ENCODE assay signal across 18 cellular contexts in genomic region chr16:1364510-1364909, GRCh38. TPM values are rescaled to one million over a fixed set of nuclear protein-coding genes. Genes with fewer than 3 reads are reported as not detected.
DNase-seq lines count a peak whose midpoint lies in the region; ATAC-seq, FAIRE-seq and TF ChIP-seq lines count a peak whose summit lies in the region.
"Had no signal": no experiment of that assay in that cellular context is flagged by ENCODE, and none has a peak within 500 bp of the region (broad histone marks: within the 10 kb centered on the region; RNA-seq: fewer than 3 reads in every experiment).

No MANE protein-coding gene starts in this region.

- DNase-seq in Right ventricle myocardium superior (peak; percentile 38), left cardiac atrium (no peak), K562 (ENCODE audit: extremely low read depth in 1 of 4, low spot score in 3 of 4) (no peak), MV-4-11 (lab: John Stamatoyannopoulos, UW) (no peak)
- no peak for DNase-seq in activated CD4-positive, alpha-beta T cell treated with anti-CD3 and anti-CD28 coated beads for 1 hour
- DNase-seq: Calu3, H9, MM.1S, NCI-H1048, NCI-H1417, NCI-H1694, NCI-H2029 treated with DMSO at 0.1 percent for 48 hours, NCI-H526 treated with DMSO at 0.1 percent for 48 hours, SIG-M5, SK-N-SH, SW 1271 had no signal

- no peaks in the 10 kb centered on the region for H3K9me3 ChIP-seq in K562 (replicated peaks; ENCODE audit: control insufficient read depth, insufficient read depth, low read depth, low read length)
- H3K9me3 ChIP-seq: SK-N-SH had no signal

- CTCF ChIA-PET in K562 (lab: Yijun Ruan, JAX; ENCODE audit: low intra/inter-chr PET ratio): interaction anchor here (0.7 kb wide), 1 partner anchor 35 kb away, joined by 3 read pairs; no protein-coding TSS in a partner anchor

- no peaks in the 10 kb centered on the region for H3K27me3 ChIP-seq in K562 (ENCODE audit: control insufficient read depth in 2 of 2, insufficient read depth in 2 of 2, low read length in 2 of 2)

- H3K36me3 ChIP-seq in K562 (ENCODE audit: control insufficient read depth, insufficient read depth, low read length): peaks cover 78% of the 10 kb centered on the region; the same call in 2 of the 3 replicates

- no peak for FAIRE-seq in K562 (lab: Jason Lieb, UNC)

- no peak overlapping the region for H3K4me2 ChIP-seq in K562 (ENCODE audit: insufficient read depth, low read length)
- H3K4me2 ChIP-seq: GM23338, KMS-11, SK-N-SH had no signal

- TF ChIP-seq CTCF in K562 (IDR thresholded peaks at IDR 0.05 in 2 of 3, conservative IDR thresholded peaks at IDR 0.05 in 1 of 3; ENCODE audit: insufficient read depth in 2 of 3, low read depth in 1 of 3, low read length in 3 of 3): no peak

- no peak overlapping the region for H3K27ac ChIP-seq in K562 (ENCODE audit: extremely low read depth, low read depth, low read length)
- H3K27ac ChIP-seq: KMS-11 had no signal

- no peak; the same call in 1 of the 2 replicates for TF ChIP-seq POLR2A in K562 (conservative IDR thresholded peaks at IDR 0.05)

- H3K9me1 ChIP-seq in K562 (ENCODE audit: control insufficient read depth, insufficient read depth, low read length): no peaks in the 10 kb centered on the region

- no peak overlapping the region for H3K4me3 ChIP-seq in K562
- H3K4me3 ChIP-seq: GM23338 had no signal

- WGBS in K562 (ENCODE audit: insufficient coverage, low coverage, missing lambda C conversion rate): 78% methylated on average over 16 of the region's 22 CpGs

- intact Hi-C loops in Right ventricle myocardium superior (cut with DNase I) (no loop called here), left cardiac atrium (cut with DNase I) (no loop called here), K562 (cut with micrococcal nuclease) (no loop called here)

- peaks cover 0 to 48% of the 10 kb centered on the region in 2 experiments; a peak in 2 of 5 replicates for H3K4me1 ChIP-seq in K562 (replicated peaks in 1 of 2; ENCODE audit: control insufficient read depth in 2 of 2, insufficient read depth in 2 of 2, low read length in 2 of 2)

- peaks cover 14% of the 10 kb centered on the region for H3K79me2 ChIP-seq in K562 (ENCODE audit: control insufficient read depth, insufficient read depth, low read length)

- peak overlapping the region in 1 of 2 experiments; percentile 20; a peak in 1 of 4 replicates for H3K9ac ChIP-seq in K562 (ENCODE audit: insufficient read depth in 1 of 2, low read depth in 2 of 2, low read length in 2 of 2)
- H3K9ac ChIP-seq: KMS-11, SK-N-SH had no signal

- no peak overlapping the region for H2AFZ ChIP-seq in K562 (ENCODE audit: low read depth, low read length)
- H2AFZ ChIP-seq: GM23338 had no signal

- in situ Hi-C loops in K562 (cut with MboI): no loop called here

- POLR2A ChIA-PET in K562 (lab: Yijun Ruan, JAX): interaction anchor here (0.8 to 8.1 kb wide), 6 partner anchors 11 to 597 kb away, joined by 3 to 73 read pairs (median 4); no protein-coding TSS in a partner anchor

- no peak for TF ChIP-seq RAD21 in K562 (CRISPR knock-in tag; conservative IDR thresholded peaks at IDR 0.05 in 1 of 2, IDR thresholded peaks at IDR 0.05 in 1 of 2)

- BruUV-seq in K562 (replicated peaks; lab: Mats Ljungman, UMichigan): no TSS peak

- TF ChIP-seq EP300 in K562 (IDR thresholded peaks at IDR 0.05; ENCODE audit: low read length): no peak

- H4K20me1 ChIP-seq in K562 (replicated peaks; ENCODE audit: control insufficient read depth, insufficient read depth, low read length): 0 out of 2 replicates have a peak, but pooled peaks cover 12% of the 10 kb centered on the region

- ATAC-seq in Right ventricle myocardium superior (ENCODE audit: poor library complexity) (no peak), left cardiac atrium (no peak), K562 (no peak)

RNA-seq across cellular contexts. Expression of gene GNPTG, which starts 12.8 kb away (rescaled TPM):
- total RNA-seq in Right ventricle myocardium superior: 30.3 TPM
- total RNA-seq in left cardiac atrium: 10 to 100 TPM; 44.1 to 44.3 TPM
- total RNA-seq in K562 (2011; cell fraction: chromatin; rRNA removed; ENCODE audit: low replicate concordance): 42.1 and 68.9 TPM in 2 replicates
- total RNA-seq in K562 (2011; cell fraction: nucleolus; rRNA removed): 52.6 and 53.5 TPM in 2 replicates
- 51.0 and 57.1 TPM in 2 replicates for total RNA-seq in K562 (2011; cell fraction: nucleoplasm; rRNA removed)
- total RNA-seq in K562 (2014; rRNA removed): 22.3 and 24.0 TPM in 2 replicates
- 4.7 and 6.1 TPM in 2 replicates for total RNA-seq in K562 (2014; rRNA removed; fragmentation: Illumina TruSeq; extraction: Trizol)
- total RNA-seq in K562 (2015; rRNA removed; fragmentation: Illumina TruSeq; extraction: Trizol): 13.6 and 13.9 TPM in 2 replicates
- 19.9 and 22.2 TPM in 2 replicates for total RNA-seq in K562 (2021)
- polyA plus RNA-seq in K562 (2011; rRNA removed): 18.6 and 20.7 TPM in 2 replicates
- 20.9 and 40.1 TPM in 2 replicates for polyA plus RNA-seq in K562 (2011; cell fraction: cytosol; rRNA removed)
- polyA plus RNA-seq in K562 (2011; cell fraction: nucleus; rRNA removed): 55.5 and 97.5 TPM in 2 replicates
- polyA plus RNA-seq in K562 (2012): 18.3 and 26.9 TPM in 2 replicates
- 9.0 and 13.6 TPM in 2 replicates for polyA plus RNA-seq in K562 (2014; fragmentation: Illumina TruSeq; extraction: Trizol)
- 1 to 10 TPM in 1 of 2 experiments, under 1 TPM in 1; 0.69 to 1.0 TPM for polyA plus RNA-seq in K562 (2014; fragmentation: Nextera tagmentation; extraction: Ambion mirVana)
- polyA plus RNA-seq in K562 (2014; rRNA removed): 31.5 and 33.3 TPM in 2 replicates
- polyA minus RNA-seq in K562 (2011; rRNA and poly(A)+ RNA removed): 1.6 and 5.7 TPM in 2 replicates
- 7.7 and 10.3 TPM in 2 replicates for polyA minus RNA-seq in K562 (2011; cell fraction: cytosol; rRNA and poly(A)+ RNA removed)
- 11.7 and 13.1 TPM in 2 replicates for polyA minus RNA-seq in K562 (2011; cell fraction: nucleus; rRNA and poly(A)+ RNA removed)

RNA-seq across cellular contexts. Expression of gene TSR3, which starts 12.8 kb away (rescaled TPM):
- total RNA-seq in Right ventricle myocardium superior: 52.6 TPM
- total RNA-seq in left cardiac atrium: 10 to 100 TPM; 44.5 to 59.1 TPM
- total RNA-seq in K562 (2011; cell fraction: chromatin; rRNA removed; ENCODE audit: low replicate concordance): 2.8 and 6.4 TPM in 2 replicates
- 8.8 and 12.3 TPM in 2 replicates for total RNA-seq in K562 (2011; cell fraction: nucleolus; rRNA removed)
- total RNA-seq in K562 (2011; cell fraction: nucleoplasm; rRNA removed): 3.4 and 7.0 TPM in 2 replicates
- total RNA-seq in K562 (2014; rRNA removed): 74.8 and 100.0 TPM in 2 replicates
- 6.7 TPM in 2 replicates for total RNA-seq in K562 (2014; rRNA removed; fragmentation: Illumina TruSeq; extraction: Trizol)
- 29.6 and 31.9 TPM in 2 replicates for total RNA-seq in K562 (2015; rRNA removed; fragmentation: Illumina TruSeq; extraction: Trizol)
- total RNA-seq in K562 (2021): 50.5 and 53.7 TPM in 2 replicates
- 15.8 and 16.5 TPM in 2 replicates for polyA plus RNA-seq in K562 (2011; rRNA removed)
- polyA plus RNA-seq in K562 (2011; cell fraction: cytosol; rRNA removed): 21.3 and 65.5 TPM in 2 replicates
- 12.1 and 18.1 TPM in 2 replicates for polyA plus RNA-seq in K562 (2011; cell fraction: nucleus; rRNA removed)
- polyA plus RNA-seq in K562 (2012): 34.9 and 46.9 TPM in 2 replicates
- polyA plus RNA-seq in K562 (2014; fragmentation: Illumina TruSeq; extraction: Trizol): 10.3 and 22.1 TPM in 2 replicates
- polyA plus RNA-seq in K562 (2014; fragmentation: Nextera tagmentation; extraction: Ambion mirVana): 1 to 10 TPM; 1.5 to 2.4 TPM
- 53.3 and 75.7 TPM in 2 replicates for polyA plus RNA-seq in K562 (2014; rRNA removed)
- polyA minus RNA-seq in K562 (2011; rRNA and poly(A)+ RNA removed): 2.6 and 4.5 TPM in 2 replicates
- polyA minus RNA-seq in K562 (2011; cell fraction: cytosol; rRNA and poly(A)+ RNA removed): 17.2 and 24.6 TPM in 2 replicates
- polyA minus RNA-seq in K562 (2011; cell fraction: nucleus; rRNA and poly(A)+ RNA removed): 7.1 and 7.8 TPM in 2 replicates

RNA-seq across cellular contexts. Expression of gene BAIAP3, which starts 31.1 kb away (rescaled TPM):
- 3.7 TPM for total RNA-seq in Right ventricle myocardium superior
- total RNA-seq in left cardiac atrium: 1 to 10 TPM in 1 of 2 donors, under 1 TPM in 1; 0.99 to 2.7 TPM
- 10.8 and 42.1 TPM in 2 replicates for total RNA-seq in K562 (2011; cell fraction: chromatin; rRNA removed; ENCODE audit: low replicate concordance)
- 29.0 and 32.5 TPM in 2 replicates for total RNA-seq in K562 (2011; cell fraction: nucleolus; rRNA removed)
- 13.0 and 13.4 TPM in 2 replicates for total RNA-seq in K562 (2011; cell fraction: nucleoplasm; rRNA removed)
- 2.3 and 4.5 TPM in 2 replicates for total RNA-seq in K562 (2014; rRNA removed)
- 0.06 and 0.18 TPM in 2 replicates for total RNA-seq in K562 (2014; rRNA removed; fragmentation: Illumina TruSeq; extraction: Trizol)
- 0.33 and 1.2 TPM in 2 replicates for total RNA-seq in K562 (2015; rRNA removed; fragmentation: Illumina TruSeq; extraction: Trizol)
- total RNA-seq in K562 (2021): 3.3 and 3.4 TPM in 2 replicates
- polyA plus RNA-seq in K562 (2011; rRNA removed): 0.81 and 1.8 TPM in 2 replicates
- 0.55 and 1.9 TPM in 2 replicates for polyA plus RNA-seq in K562 (2011; cell fraction: cytosol; rRNA removed)
- polyA plus RNA-seq in K562 (2011; cell fraction: nucleus; rRNA removed): 15.2 and 24.6 TPM in 2 replicates
- 3.2 and 13.5 TPM in 2 replicates for polyA plus RNA-seq in K562 (2012)
- polyA plus RNA-seq in K562 (2014; fragmentation: Illumina TruSeq; extraction: Trizol): 0.34 and 1.1 TPM in 2 replicates
- under 1 TPM in 1 of 2 experiments, not detected in 1; 0.03 TPM for polyA plus RNA-seq in K562 (2014; fragmentation: Nextera tagmentation; extraction: Ambion mirVana)
- polyA plus RNA-seq in K562 (2014; rRNA removed): 1.5 and 4.5 TPM in 2 replicates
- polyA minus RNA-seq in K562 (2011; rRNA and poly(A)+ RNA removed): 0.33 and 1.1 TPM in 2 replicates
- polyA minus RNA-seq in K562 (2011; cell fraction: cytosol; rRNA and poly(A)+ RNA removed): 1.7 and 1.9 TPM in 2 replicates
- polyA minus RNA-seq in K562 (2011; cell fraction: nucleus; rRNA and poly(A)+ RNA removed): 8.8 and 11.0 TPM in 2 replicates

RNA-seq across cellular contexts. Expression of gene UNKL, which starts 50.0 kb away (rescaled TPM):
- total RNA-seq in Right ventricle myocardium superior (13.6 TPM), left cardiac atrium (10 to 100 TPM in 1 of 2 donors, 1 to 10 TPM in 1; 6.4 to 13.6 TPM), K562 (2014; rRNA removed) (17.2 and 17.6 TPM in 2 replicates), K562 (2014; rRNA removed; fragmentation: Illumina TruSeq; extraction: Trizol) (4.2 and 4.4 TPM in 2 replicates), K562 (2015; rRNA removed; fragmentation: Illumina TruSeq; extraction: Trizol) (5.1 and 12.1 TPM in 2 replicates), K562 (2021) (22.3 and 30.2 TPM in 2 replicates)
- 87.2 and 161 TPM in 2 replicates for total RNA-seq in K562 (2011; cell fraction: chromatin; rRNA removed; ENCODE audit: low replicate concordance)
- total RNA-seq in K562 (2011; cell fraction: nucleolus; rRNA removed): 91.9 and 116 TPM in 2 replicates
- total RNA-seq in K562 (2011; cell fraction: nucleoplasm; rRNA removed): 69.6 and 98.9 TPM in 2 replicates
- polyA plus RNA-seq in K562 (2011; rRNA removed) (19.0 and 26.5 TPM in 2 replicates), K562 (2014; fragmentation: Illumina TruSeq; extraction: Trizol) (3.3 and 18.5 TPM in 2 replicates), K562 (2014; fragmentation: Nextera tagmentation; extraction: Ambion mirVana) (under 1 TPM; 0.37 to 0.48 TPM), K562 (2014; rRNA removed) (17.5 and 22.1 TPM in 2 replicates)
- polyA plus RNA-seq in K562 (2011; cell fraction: cytosol; rRNA removed): 17.4 and 36.7 TPM in 2 replicates
- 121 and 141 TPM in 2 replicates for polyA plus RNA-seq in K562 (2011; cell fraction: nucleus; rRNA removed)
- 11.5 and 25.8 TPM in 2 replicates for polyA plus RNA-seq in K562 (2012)
- 3.1 and 3.6 TPM in 2 replicates for polyA minus RNA-seq in K562 (2011; rRNA and poly(A)+ RNA removed)
- 23.1 and 27.5 TPM in 2 replicates for polyA minus RNA-seq in K562 (2011; cell fraction: cytosol; rRNA and poly(A)+ RNA removed)
- 25.4 and 28.3 TPM in 2 replicates for polyA minus RNA-seq in K562 (2011; cell fraction: nucleus; rRNA and poly(A)+ RNA removed)

RNA-seq across cellular contexts. Expression of gene UBE2I, which starts 55.1 kb away (rescaled TPM):
- 77.2 TPM for total RNA-seq in Right ventricle myocardium superior
- 10 to 100 TPM; 74.3 to 80.8 TPM for total RNA-seq in left cardiac atrium
- total RNA-seq in K562 (2011; cell fraction: chromatin; rRNA removed; ENCODE audit: low replicate concordance): 163 and 370 TPM in 2 replicates
- total RNA-seq in K562 (2011; cell fraction: nucleolus; rRNA removed): 214 and 227 TPM in 2 replicates
- 128 and 149 TPM in 2 replicates for total RNA-seq in K562 (2011; cell fraction: nucleoplasm; rRNA removed)
- total RNA-seq in K562 (2014; rRNA removed): 64.7 and 104 TPM in 2 replicates
- 103 and 114 TPM in 2 replicates for total RNA-seq in K562 (2014; rRNA removed; fragmentation: Illumina TruSeq; extraction: Trizol)
- 96.9 and 104 TPM in 2 replicates for total RNA-seq in K562 (2015; rRNA removed; fragmentation: Illumina TruSeq; extraction: Trizol)
- total RNA-seq in K562 (2021): 208 and 215 TPM in 2 replicates
- 132 and 145 TPM in 2 replicates for polyA plus RNA-seq in K562 (2011; rRNA removed)
- 67.6 and 119 TPM in 2 replicates for polyA plus RNA-seq in K562 (2011; cell fraction: cytosol; rRNA removed)
- 140 and 142 TPM in 2 replicates for polyA plus RNA-seq in K562 (2011; cell fraction: nucleus; rRNA removed)
- 143 and 153 TPM in 2 replicates for polyA plus RNA-seq in K562 (2012)
- 222 and 254 TPM in 2 replicates for polyA plus RNA-seq in K562 (2014; fragmentation: Illumina TruSeq; extraction: Trizol)
- 10 to 100 TPM; 36.6 to 45.1 TPM for polyA plus RNA-seq in K562 (2014; fragmentation: Nextera tagmentation; extraction: Ambion mirVana)
- polyA plus RNA-seq in K562 (2014; rRNA removed): 171 and 184 TPM in 2 replicates
- 118 and 130 TPM in 2 replicates for polyA minus RNA-seq in K562 (2011; rRNA and poly(A)+ RNA removed)
- 69.2 and 93.4 TPM in 2 replicates for polyA minus RNA-seq in K562 (2011; cell fraction: cytosol; rRNA and poly(A)+ RNA removed)
- polyA minus RNA-seq in K562 (2011; cell fraction: nucleus; rRNA and poly(A)+ RNA removed): 62.3 and 72.8 TPM in 2 replicates
